In the genomic region with DNA sequence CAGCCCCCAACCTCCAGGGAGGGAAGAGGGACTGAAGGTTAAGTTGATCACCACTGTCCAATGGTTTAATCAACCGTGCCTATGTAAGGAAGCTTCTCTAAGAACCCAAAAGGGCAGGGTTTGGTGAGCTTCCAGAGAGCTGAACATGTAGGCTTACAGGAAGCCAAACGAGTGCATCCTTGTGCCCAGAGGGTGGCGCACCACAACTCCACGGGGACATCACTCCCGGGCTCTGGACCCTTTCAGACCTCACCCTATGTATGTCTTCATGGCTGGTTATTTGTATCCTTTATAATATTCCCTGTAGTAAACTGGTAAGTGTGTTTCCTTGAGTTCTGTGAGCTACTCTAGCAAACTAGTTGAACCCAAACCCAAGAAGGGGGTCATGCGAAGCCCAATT, we compare ENCODE assay signal across 13 cellular contexts.
DNase-seq lines count a peak whose midpoint lies in the region; TF ChIP-seq lines count a peak whose summit lies in the region.
"Had no signal": no experiment of that assay in that cellular context is flagged by ENCODE, and none has a peak within 500 bp of the region (broad histone marks: within the 10 kb centered on the region; RNA-seq: fewer than 3 reads in every experiment).

No MANE protein-coding gene starts in this region.

- H3K4me3 ChIP-seq in Loucy (ENCODE audit: low read length, poor library complexity, severe bottlenecking): no peak overlapping the region
- H3K4me3 ChIP-seq in retinal pigment epithelial cell (ENCODE audit: low read length): no peak overlapping the region
- H3K4me3 ChIP-seq: vagina had no signal

- H3K4me2 ChIP-seq in Loucy (ENCODE audit: low read depth, low read length, poor library complexity, severe bottlenecking): no peak overlapping the region

- peak; percentile 40 for DNase-seq in NCI-H82 (lab: John Stamatoyannopoulos, UW)
- no peak for DNase-seq in NCI-H82 treated with DMSO at 0.1 percent for 48 hours (lab: John Stamatoyannopoulos, UW; ENCODE audit: unreplicated experiment)
- peak; percentile 63 for DNase-seq in ecto neural progenitor cell (ENCODE audit: low spot score)
- DNase-seq in retinal pigment epithelial cell (ENCODE audit: low read depth): no peak
- DNase-seq in GDM1 (lab: John Stamatoyannopoulos, UW): no peak
- no peak for DNase-seq in T1000 (lab: John Stamatoyannopoulos, UW)
- no peak for DNase-seq in NK-92 treated with Interleukin-12 subunit alpha and Interleukin-12 subunit beta, amount 100 ng/mL, for 24 hours (lab: John Stamatoyannopoulos, UW)
- DNase-seq: activated T-cell treated with anti-CD3 and anti-CD28 coated beads, Interleukin-2, amount 50 U/mL, for 48 hours; immature natural killer cell; NCI-H2171 treated with DMSO at 0.1 percent for 48 hours; occipital lobe had no signal

- H3K4me1 ChIP-seq in Loucy (ENCODE audit: insufficient read depth, low read length, poor library complexity, severe bottlenecking): no peaks in the 10 kb centered on the region
- H3K4me1 ChIP-seq: vagina had no signal

- H3K9me3 ChIP-seq in Loucy (ENCODE audit: insufficient read depth, low read depth, low read length): no peaks in the 10 kb centered on the region
- H3K9me3 ChIP-seq: vagina had no signal

- TF ChIP-seq CTCF in Loucy (conservative IDR thresholded peaks at IDR 0.05; ENCODE audit: low read length): peak; percentile 52
- TF ChIP-seq CTCF in retinal pigment epithelial cell (conservative IDR thresholded peaks at IDR 0.05; ENCODE audit: low read depth, low read length): peak; percentile 40

- no peak overlapping the region for H2AFZ ChIP-seq in Loucy (ENCODE audit: low read length)

- no peaks in the 10 kb centered on the region for H3K9me2 ChIP-seq in Loucy (replicated peaks; ENCODE audit: low read depth, low read length)

- H4K20me1 ChIP-seq in Loucy (ENCODE audit: insufficient read depth, low read length, poor library complexity, severe bottlenecking): no peaks in the 10 kb centered on the region

- peaks cover 36% of the 10 kb centered on the region; the same call in 1 of the 2 replicates for H3K36me3 ChIP-seq in Loucy (ENCODE audit: insufficient read depth, low read length)

- H3K9ac ChIP-seq in Loucy (ENCODE audit: low read depth, low read length, poor library complexity, severe bottlenecking): no peak overlapping the region

- no peaks in the 10 kb centered on the region for H3K79me2 ChIP-seq in Loucy (ENCODE audit: insufficient read depth, low read length)

- no peaks in the 10 kb centered on the region for H3F3A ChIP-seq in Loucy (ENCODE audit: low read depth)

- H3K27me3 ChIP-seq in Loucy (ENCODE audit: insufficient read depth, low read length, poor library complexity, severe bottlenecking): no peaks in the 10 kb centered on the region
- H3K27me3 ChIP-seq: vagina had no signal

Comparison
In these comparisons a context has a peak if more than half of its experiments do, and no peak if none do; other contexts are left out.
1. DNase-seq: peak in NCI-H82 (single experiment) and ecto neural progenitor cell (single experiment); none in NCI-H82 treated with DMSO at 0.1 percent for 48 hours (single experiment), retinal pigment epithelial cell (single experiment), GDM1 (single experiment), T1000 (single experiment) and NK-92 treated with Interleukin-12 subunit alpha and Interleukin-12 subunit beta, amount 100 ng/mL, for 24 hours (single experiment).